ENCODE assay signal across 14 cellular contexts in genomic region chr5:73605223-73606087, GRCh38. TPM values are rescaled to one million over a fixed set of nuclear protein-coding genes. Genes with fewer than 3 reads are reported as not detected.
DNase-seq lines count a peak whose midpoint lies in the region; ATAC-seq, FAIRE-seq and TF ChIP-seq lines count a peak whose summit lies in the region.
"Had no signal": no experiment of that assay in that cellular context is flagged by ENCODE, and none has a peak within 500 bp of the region (broad histone marks: within the 10 kb centered on the region; RNA-seq: fewer than 3 reads in every experiment).

No MANE protein-coding gene starts in this region.

- H3K4me2 ChIP-seq in A549 (peak overlapping the region; percentile 81), neuronal stem cell (ENCODE audit: insufficient read depth, low read length, poor library complexity, severe bottlenecking) (no peak overlapping the region)

- H3K18ac ChIP-seq in neuronal stem cell (ENCODE audit: low read length) = no peak overlapping the region

- H3K4me3 ChIP-seq in A549 (no peak overlapping the region; the same call in 2 of the 3 replicates), cardiac fibroblast (replicated peaks in 1 of 2; ENCODE audit: low read depth in 2 of 2, low read length in 2 of 2) (no peak overlapping the region), liver (ENCODE audit: low read depth in 1 of 3, low read length in 3 of 3) (no peak overlapping the region), neuronal stem cell (ENCODE audit: low read length in 2 of 2) (no peak overlapping the region)
- H3K4me3 ChIP-seq: esophagus muscularis mucosa, testis had no signal

- H3K9me3 ChIP-seq in A549 (peaks cover 9% of the 10 kb centered on the region; the same call in 1 of the 3 replicates), liver (ENCODE audit: control insufficient read depth in 4 of 4, low read length in 3 of 4) (peaks cover 0 to 2% (median 0%) of the 10 kb centered on the region in 4 donors), neuronal stem cell (replicated peaks in 1 of 2; ENCODE audit: control insufficient read depth in 2 of 2, insufficient read depth in 1 of 2, low read depth in 1 of 2, low read length in 2 of 2) (no peaks in the 10 kb centered on the region)
- H3K9me3 ChIP-seq: testis had no signal

- no peak overlapping the region for H3K23ac ChIP-seq in neuronal stem cell (ENCODE audit: low read depth, low read length, poor library complexity)

- 5% methylated on average over 8 of the region's 8 CpGs for WGBS in A549 (ENCODE audit: missing lambda C conversion rate)
- WGBS in liver = 56% methylated on average over 8 of the region's 8 CpGs
- no CpG with 5 or more reads among the region's 8 CpGs for WGBS in neuronal stem cell (ENCODE audit: extremely low coverage in 2 of 2, insufficient read length in 2 of 2, insufficient replicate concordance in 1 of 2), 2 donors

- H2AFZ ChIP-seq in neuronal stem cell (ENCODE audit: low read length) = no peak overlapping the region

- H4K91ac ChIP-seq in neuronal stem cell (ENCODE audit: low read depth, low read length, poor library complexity) = no peak overlapping the region

- POLR2A ChIA-PET in A549 (lab: Yijun Ruan, JAX) = interaction anchor here (1.1 kb wide), 1 partner anchor 20 kb away, joined by 3 read pairs; no protein-coding TSS in a partner anchor

- in situ Hi-C loops in ACHN (cut with HindIII; ENCODE audit: low pct_ligation_motif_present, low pct_unique_long_range_greater_than_20kb, low sequenced_read_pairs) = no loop called here

- TF ChIP-seq RAD21 in A549 (conservative IDR thresholded peaks at IDR 0.05 in 1 of 2, IDR thresholded peaks at IDR 0.05 in 1 of 2) (no peak), liver (IDR thresholded peaks at IDR 0.05) (peak in 1 of 2 donors; percentile 22)

- H3K36me3 ChIP-seq in liver (ENCODE audit: control insufficient read depth in 4 of 4, insufficient read depth in 3 of 4, low read depth in 1 of 4, low read length in 3 of 4) = no peaks in the 10 kb centered on the region
- H3K36me3 ChIP-seq in neuronal stem cell (replicated peaks in 1 of 2; ENCODE audit: control insufficient read depth in 2 of 2, insufficient read depth in 2 of 2, low read length in 2 of 2) = no peaks in the 10 kb centered on the region
- H3K36me3 ChIP-seq: esophagus muscularis mucosa had no signal

- peak; percentile 74 for FAIRE-seq in A549 (lab: Jason Lieb, UNC)

- ATAC-seq in A549 = peak; percentile 89 to 96
- no peak for ATAC-seq in HG02885 (IDR thresholded peaks at IDR 0.05; ENCODE audit: poor library complexity, unreplicated experiment)

- no peak overlapping the region for H2BK5ac ChIP-seq in neuronal stem cell (ENCODE audit: low read length)

- H3K9ac ChIP-seq in liver (ENCODE audit: low read depth in 1 of 2, low read length in 2 of 2) (no peak overlapping the region), neuronal stem cell (ENCODE audit: low read depth, low read length, poor library complexity) (no peak overlapping the region)

- H4K8ac ChIP-seq in neuronal stem cell (ENCODE audit: low read depth, low read length) = no peak overlapping the region

- no peak overlapping the region for H2BK15ac ChIP-seq in neuronal stem cell (ENCODE audit: low read length)

- H3K14ac ChIP-seq in neuronal stem cell (ENCODE audit: low read length) = no peak overlapping the region

- H2AK5ac ChIP-seq in neuronal stem cell (ENCODE audit: low read depth, low read length) = no peak overlapping the region

- H2BK120ac ChIP-seq in neuronal stem cell (ENCODE audit: low read depth, low read length) = no peak overlapping the region

- H3K79me1 ChIP-seq in neuronal stem cell (ENCODE audit: low read depth, low read length) = no peaks in the 10 kb centered on the region

- H3K4me1 ChIP-seq in A549 (peaks cover 39% of the 10 kb centered on the region), liver (ENCODE audit: control insufficient read depth in 4 of 4, insufficient read depth in 4 of 4, low read length in 3 of 4) (peaks cover 0 to 4% (median 2%) of the 10 kb centered on the region in 4 donors), neuronal stem cell (ENCODE audit: control insufficient read depth in 2 of 2, insufficient read depth in 1 of 2, low read depth in 1 of 2, low read length in 2 of 2) (no peaks in the 10 kb centered on the region)
- H3K4me1 ChIP-seq: esophagus muscularis mucosa had no signal

- H3K27me3 ChIP-seq in liver (ENCODE audit: control insufficient read depth in 4 of 4, insufficient read depth in 4 of 4, low read length in 3 of 4) (no peaks in the 10 kb centered on the region), neuronal stem cell (ENCODE audit: control insufficient read depth in 3 of 3, insufficient read depth in 3 of 3, low read depth in 1 of 3, low read length in 3 of 3) (no peaks in the 10 kb centered on the region)
- H3K27me3 ChIP-seq: esophagus muscularis mucosa, testis had no signal

- 0 out of 5 replicates have a peak, but pooled peaks of 1 of the 2 experiments have one; percentile 12 for TF ChIP-seq EP300 in A549 (IDR thresholded peaks at IDR 0.05)

- TF ChIP-seq POLR2A in A549 (IDR thresholded peaks at IDR 0.05; ENCODE audit: low read length) = no peak

- peak; percentile 31 to 84 for DNase-seq in A549 (ENCODE audit: low read depth in 1 of 2, low spot score in 1 of 2)
- DNase-seq in LHCN-M2 (ENCODE audit: low read depth) = peak; percentile 57
- peak; percentile 5 to 76 for DNase-seq in cardiac fibroblast (ENCODE audit: low read depth in 2 of 2)
- DNase-seq in NCI-H2196 (lab: John Stamatoyannopoulos, UW; ENCODE audit: unreplicated experiment) = no peak
- DNase-seq in neuronal stem cell (ENCODE audit: low spot score) = no peak
- DNase-seq in ACHN = no peak
- DNase-seq: activated B cell treated with CpG ODN at 0.5 μM for 24 hours; activated naive CD4-positive, alpha-beta T cell treated with anti-CD3 and anti-CD28 coated beads, Interleukin-2, amount 10 ng/mL, durations not matched to agents 7 days and 5 days; DMS 273 treated with DMSO at 0.1 percent for 48 hours; mesendoderm; testis had no signal

- TF ChIP-seq CTCF in A549 (IDR thresholded peaks at IDR 0.05) (no peak), cardiac fibroblast (IDR thresholded peaks at IDR 0.05; ENCODE audit: low read depth, low read length) (no peak), liver (IDR thresholded peaks at IDR 0.05; ENCODE audit: low read depth, low read length, missing input control) (no peak)

- H3K27ac ChIP-seq in A549 (peak overlapping the region; percentile 80 to 82), liver (ENCODE audit: low read depth in 1 of 2, low read length in 2 of 2) (no peak overlapping the region), neuronal stem cell (replicated peaks; ENCODE audit: low read length) (no peak overlapping the region)
- H3K27ac ChIP-seq: esophagus muscularis mucosa, testis had no signal

- CTCF ChIA-PET in A549 (lab: Yijun Ruan, JAX) = interaction anchor here (1.0 to 5.2 kb wide), 3 partner anchors 14 to 187 kb away, joined by 3 to 30 read pairs (median 8); no protein-coding TSS in a partner anchor

- no peak overlapping the region for H3K4ac ChIP-seq in neuronal stem cell (ENCODE audit: low read length)

- no peak overlapping the region for H2BK12ac ChIP-seq in neuronal stem cell (ENCODE audit: low read length)

TF ChIP-seq in A549, 52 proteins besides CTCF, POLR2A, EP300 and RAD21 (continues in another document):
- TF ChIP-seq JUN (IDR thresholded peaks at IDR 0.05) (no peak), HOXB13 (CRISPR knock-in tag; IDR thresholded peaks at IDR 0.05; ENCODE audit: low read depth) (no peak), GATA3 (IDR thresholded peaks at IDR 0.05; ENCODE audit: borderline replicate concordance) (peak; percentile 76), CHD2 (IDR thresholded peaks at IDR 0.05; ENCODE audit: low read length, partially characterized antibody) (no peak), EHF (CRISPR knock-in tag; IDR thresholded peaks at IDR 0.05) (0 out of 2 replicates have a peak, but pooled peaks have one; percentile 10)

TF ChIP-seq in liver, 16 proteins besides CTCF, POLR2A, EP300 and RAD21 (continues in another document):
- TF ChIP-seq SP1 (IDR thresholded peaks at IDR 0.05) (peak; percentile 31), FOXA2 (IDR thresholded peaks at IDR 0.05) (peak; percentile 36), HNF4A (conservative IDR thresholded peaks at IDR 0.05) (peak; percentile 16 to 25), RXRA (IDR thresholded peaks at IDR 0.05) (peak; percentile 11 to 46), NR2F2 (IDR thresholded peaks at IDR 0.05) (no peak)

RNA-seq across cellular contexts. Expression of gene ARHGEF28, which starts 20.5 kb away (rescaled TPM):
- polyA plus RNA-seq in A549 (2011; rRNA removed) (22.3 and 28.9 TPM in 2 replicates), A549 (2017; fragmentation: RNase III; extraction: RNeasy Plus Mini Kit Qiagen cat#74134 plus additional on column Dnase treatment) (14.8 to 17.6 TPM (median 17.0 TPM) in 3 replicates), liver (1 to 10 TPM; 1.6 to 4.8 TPM)
- polyA plus RNA-seq in A549 (2012; cell fraction: cytosol; rRNA removed) = 4.2 and 5.0 TPM in 2 replicates
- polyA plus RNA-seq in A549 (2012; cell fraction: nucleus; rRNA removed) = 14.0 and 16.4 TPM in 2 replicates
- polyA minus RNA-seq in A549 (2011; rRNA and poly(A)+ RNA removed) = 86.4 and 88.2 TPM in 2 replicates
- total RNA-seq in LHCN-M2 (2014; rRNA removed) (85.6 and 90.0 TPM in 2 replicates), liver (10 to 100 TPM in 1 of 2 donors, 1 to 10 TPM in 1; 2.5 to 13.9 TPM)
- 25.3 TPM for polyA plus RNA-seq in LHCN-M2 (2012)
- polyA plus RNA-seq in neuronal stem cell (2013, experiment 1 of 2) = 0.26 TPM
- 0.22 TPM for polyA plus RNA-seq in neuronal stem cell (2013, experiment 2 of 2)
- total RNA-seq: activated B cell treated with CpG ODN at 0.5 μM for 24 hours had no signal

RNA-seq across cellular contexts. Expression of gene UTP15, which starts 39.9 kb away (rescaled TPM):
- polyA plus RNA-seq in A549 (2011; rRNA removed) (25.9 and 44.0 TPM in 2 replicates), A549 (2017; fragmentation: RNase III; extraction: RNeasy Plus Mini Kit Qiagen cat#74134 plus additional on column Dnase treatment) (21.6 to 24.8 TPM (median 22.6 TPM) in 3 replicates), liver (1 to 10 TPM; 3.5 to 3.8 TPM)
- polyA plus RNA-seq in A549 (2012; cell fraction: cytosol; rRNA removed) = 7.1 and 7.8 TPM in 2 replicates
- polyA plus RNA-seq in A549 (2012; cell fraction: nucleus; rRNA removed) = 21.9 and 33.6 TPM in 2 replicates
- 33.7 and 37.3 TPM in 2 replicates for polyA minus RNA-seq in A549 (2011; rRNA and poly(A)+ RNA removed)
- total RNA-seq in LHCN-M2 (2014; rRNA removed) (28.3 and 31.6 TPM in 2 replicates), liver (10 to 100 TPM in 1 of 2 donors, 1 to 10 TPM in 1; 7.0 to 18.1 TPM)
- 6.8 TPM for polyA plus RNA-seq in LHCN-M2 (2012)
- polyA plus RNA-seq in neuronal stem cell (2013, experiment 1 of 2) = 10.4 TPM
- 10.0 TPM for polyA plus RNA-seq in neuronal stem cell (2013, experiment 2 of 2)

RNA-seq across cellular contexts. Expression of gene ANKRA2, which starts 40.0 kb away (rescaled TPM):
- polyA plus RNA-seq in A549 (2011; rRNA removed) (26.8 and 38.3 TPM in 2 replicates), A549 (2017; fragmentation: RNase III; extraction: RNeasy Plus Mini Kit Qiagen cat#74134 plus additional on column Dnase treatment) (10.7 to 13.2 TPM (median 12.5 TPM) in 3 replicates), liver (10 to 100 TPM in 1 of 2 donors, 1 to 10 TPM in 1; 5.9 to 16.2 TPM)
- polyA plus RNA-seq in A549 (2012; cell fraction: cytosol; rRNA removed) = 5.1 and 5.5 TPM in 2 replicates
- polyA plus RNA-seq in A549 (2012; cell fraction: nucleus; rRNA removed) = 3.3 TPM in 2 replicates
- 5.1 and 8.0 TPM in 2 replicates for polyA minus RNA-seq in A549 (2011; rRNA and poly(A)+ RNA removed)
- total RNA-seq in LHCN-M2 (2014; rRNA removed) (15.5 and 16.4 TPM in 2 replicates), liver (10 to 100 TPM; 12.9 to 17.0 TPM)
- 6.8 TPM for polyA plus RNA-seq in LHCN-M2 (2012)
- polyA plus RNA-seq in neuronal stem cell (2013, experiment 1 of 2) = 28.0 TPM
- polyA plus RNA-seq in neuronal stem cell (2013, experiment 2 of 2) = 30.7 TPM

Comparison
In these comparisons a context has a peak if more than half of its experiments do, and no peak if none do; other contexts are left out.
1. DNase-seq: peak in A549 (2 of 2), LHCN-M2 (single experiment) and cardiac fibroblast (2 of 2); none in NCI-H2196 (single experiment), neuronal stem cell (single experiment) and ACHN (single experiment).
2. H3K27ac ChIP-seq: peak in A549 (2 of 2); none in liver (0 of 2) and neuronal stem cell (single experiment).